Comparison of ENCODE assay signal across 14 cellular contexts in the genomic region with DNA sequence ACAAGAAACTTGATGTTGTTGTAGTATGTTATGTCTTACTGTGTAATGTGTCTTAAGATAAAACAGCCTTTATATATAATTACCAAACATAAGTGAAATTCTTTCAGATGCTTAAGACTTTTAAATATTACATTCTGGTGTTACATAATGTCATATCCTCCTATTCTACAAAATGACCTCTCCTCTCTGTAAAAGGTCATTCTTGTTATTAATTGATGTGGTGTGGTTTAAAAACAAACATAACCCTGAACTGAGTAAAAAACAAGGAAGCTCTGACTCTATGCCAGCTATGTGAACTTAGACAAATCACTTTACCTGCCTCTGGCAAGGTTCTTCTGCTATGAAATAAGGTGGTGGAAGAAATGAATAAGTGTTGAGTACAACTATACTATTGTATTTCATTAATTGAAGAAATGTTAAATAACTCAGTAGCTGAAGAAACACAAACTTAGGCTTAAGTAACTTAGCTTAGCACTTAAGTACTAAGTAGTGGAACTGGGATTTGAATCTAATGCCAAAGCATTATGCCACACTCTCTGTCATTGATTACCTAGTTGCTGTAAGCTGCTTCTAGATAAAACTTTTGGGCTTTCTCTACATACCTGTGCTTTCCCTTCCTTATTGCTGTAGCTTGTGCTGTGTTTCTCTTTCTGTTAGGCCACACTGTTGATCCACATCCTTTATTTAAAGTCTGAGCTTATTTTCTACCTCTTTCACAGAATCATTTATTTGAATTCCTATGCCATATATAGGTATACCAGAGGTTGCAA. TPM values are rescaled to one million over a fixed set of nuclear protein-coding genes. Genes with fewer than 3 reads are reported as not detected.
DNase-seq lines count a peak whose midpoint lies in the region; ATAC-seq and TF ChIP-seq lines count a peak whose summit lies in the region.
"Had no signal": no experiment of that assay in that cellular context is flagged by ENCODE, and none has a peak within 500 bp of the region (broad histone marks: within the 10 kb centered on the region; RNA-seq: fewer than 3 reads in every experiment).

No MANE protein-coding gene starts in this region.

- H3K27me3 Mint-ChIP-seq in IgD-negative memory B cell, result no peaks in the 10 kb centered on the region
- H3K27me3 Mint-ChIP-seq: dendritic cell treated with granulocyte-macrophage colony-stimulating factor and Interleukin-4, amounts not matched to agents 40 ng/mL and 50 ng/mL, for 4 days had no signal

- H3K4me1 Mint-ChIP-seq in IgD-negative memory B cell, result peaks cover 13 to 32% (median 21%) of the 10 kb centered on the region in 3 donors

- no peaks in the 10 kb centered on the region for H3K36me3 ChIP-seq in iPS-18a (ENCODE audit: control insufficient read depth, low read depth, low read length)
- no peaks in the 10 kb centered on the region for H3K36me3 ChIP-seq in psoas muscle (ENCODE audit: insufficient read depth in 1 of 2, low read depth in 1 of 2)

- peak overlapping the region; percentile 11 to 51 (median 16) for H3K27ac Mint-ChIP-seq in IgD-negative memory B cell
- H3K27ac Mint-ChIP-seq: activated naive CD4-positive, alpha-beta T cell treated with anti-CD3 and anti-CD28 coated beads for 36 hours; dendritic cell treated with granulocyte-macrophage colony-stimulating factor and Interleukin-4, amounts not matched to agents 40 ng/mL and 50 ng/mL, for 4 days; T-helper 1 cell treated with Interleukin-12 subunit alpha and Interleukin-12 subunit beta and Interleukin-4 antibody, amounts not matched to agents 30 μg/mL and 1 μg/mL, for 36 hours had no signal

- no peaks in the 10 kb centered on the region for H3K9me3 Mint-ChIP-seq in IgD-negative memory B cell
- H3K9me3 Mint-ChIP-seq: activated naive CD4-positive, alpha-beta T cell treated with anti-CD3 and anti-CD28 coated beads for 36 hours; dendritic cell treated with granulocyte-macrophage colony-stimulating factor and Interleukin-4, amounts not matched to agents 40 ng/mL and 50 ng/mL, for 4 days; T-helper 1 cell treated with Interleukin-12 subunit alpha and Interleukin-12 subunit beta and Interleukin-4 antibody, amounts not matched to agents 30 μg/mL and 1 μg/mL, for 36 hours had no signal

- DNase-seq in psoas muscle, result no peak
- DNase-seq in putamen (ENCODE audit: low spot score), result no peak
- no peak for DNase-seq in COLO829 (ENCODE audit: low spot score)
- DNase-seq: activated CD4-positive, alpha-beta T cell treated with anti-CD3 and anti-CD28 coated beads, Interleukin-2, amount 50 U/mL, for 48 hours; activated naive CD4-positive, alpha-beta T cell treated with anti-CD3 and anti-CD28 coated beads for 36 hours; NK-92 treated with Interleukin-12 subunit alpha and Interleukin-12 subunit beta, amount 100 ng/mL, for 24 hours; stimulated activated CD4-positive, alpha-beta T cell treated with anti-CD3 and anti-CD28 coated beads, Interleukin-15, amount 100 ng/mL, for 24 hours had no signal

- H3K27ac ChIP-seq in 22Rv1, result peak overlapping the region; percentile 6
- H3K27ac ChIP-seq in iPS-18a (ENCODE audit: low read length), result peak overlapping the region; percentile 15
- peak overlapping the region; percentile 13 for H3K27ac ChIP-seq in psoas muscle

- no peak overlapping the region for H3K9ac ChIP-seq in iPS-18a (ENCODE audit: low read length)

- ATAC-seq in psoas muscle (no peak), HG02610 (IDR thresholded peaks at IDR 0.05; ENCODE audit: unreplicated experiment) (no peak), GM18868 (IDR thresholded peaks at IDR 0.05; ENCODE audit: unreplicated experiment) (no peak)

- peaks cover 4% of the 10 kb centered on the region for H3K36me3 Mint-ChIP-seq in IgD-negative memory B cell

- no peak overlapping the region for H3K4me3 Mint-ChIP-seq in IgD-negative memory B cell
- H3K4me3 Mint-ChIP-seq: activated naive CD4-positive, alpha-beta T cell treated with anti-CD3 and anti-CD28 coated beads for 36 hours; dendritic cell treated with granulocyte-macrophage colony-stimulating factor and Interleukin-4, amounts not matched to agents 40 ng/mL and 50 ng/mL, for 4 days; T-helper 1 cell treated with Interleukin-12 subunit alpha and Interleukin-12 subunit beta and Interleukin-4 antibody, amounts not matched to agents 30 μg/mL and 1 μg/mL, for 36 hours had no signal

- H3K4me1 ChIP-seq in iPS-18a (ENCODE audit: control insufficient read depth, low read depth, low read length) (peaks cover 28% of the 10 kb centered on the region), psoas muscle (peaks cover 4% of the 10 kb centered on the region)

- no peaks in the 10 kb centered on the region for H3K9me3 ChIP-seq in iPS-18a (ENCODE audit: control insufficient read depth, low read depth, low read length)
- no peaks in the 10 kb centered on the region for H3K9me3 ChIP-seq in psoas muscle

- intact Hi-C loops in psoas muscle (cut with DNase I), result no loop called here

- H3K4me3 ChIP-seq in iPS-18a (ENCODE audit: low read length), result no peak overlapping the region
- peak overlapping the region; percentile 72 for H3K4me3 ChIP-seq in psoas muscle

- TF ChIP-seq CTCF in 22Rv1 (IDR thresholded peaks at IDR 0.05), result no peak
- TF ChIP-seq CTCF in psoas muscle (IDR thresholded peaks at IDR 0.05), result no peak

- H3K27me3 ChIP-seq in iPS-18a (ENCODE audit: control insufficient read depth, insufficient read depth, low read length) (no peaks in the 10 kb centered on the region), psoas muscle (ENCODE audit: insufficient read depth in 3 of 3, low read length in 2 of 3) (no peaks in the 10 kb centered on the region)

RNA-seq across cellular contexts. Expression of a gene that starts 0.9 kb away (rescaled TPM):
- polyA plus RNA-seq in IgD-negative memory B cell, result 0.58 TPM
- 10 to 100 TPM; 25.3 to 46.9 (median 42.2) TPM for total RNA-seq in psoas muscle
- 10 to 100 TPM; 12.9 to 52.4 (median 26.1) TPM for polyA plus RNA-seq in psoas muscle
- total RNA-seq: activated naive CD4-positive, alpha-beta T cell treated with anti-CD3 and anti-CD28 coated beads for 36 hours had no signal
